In the genomic region with DNA sequence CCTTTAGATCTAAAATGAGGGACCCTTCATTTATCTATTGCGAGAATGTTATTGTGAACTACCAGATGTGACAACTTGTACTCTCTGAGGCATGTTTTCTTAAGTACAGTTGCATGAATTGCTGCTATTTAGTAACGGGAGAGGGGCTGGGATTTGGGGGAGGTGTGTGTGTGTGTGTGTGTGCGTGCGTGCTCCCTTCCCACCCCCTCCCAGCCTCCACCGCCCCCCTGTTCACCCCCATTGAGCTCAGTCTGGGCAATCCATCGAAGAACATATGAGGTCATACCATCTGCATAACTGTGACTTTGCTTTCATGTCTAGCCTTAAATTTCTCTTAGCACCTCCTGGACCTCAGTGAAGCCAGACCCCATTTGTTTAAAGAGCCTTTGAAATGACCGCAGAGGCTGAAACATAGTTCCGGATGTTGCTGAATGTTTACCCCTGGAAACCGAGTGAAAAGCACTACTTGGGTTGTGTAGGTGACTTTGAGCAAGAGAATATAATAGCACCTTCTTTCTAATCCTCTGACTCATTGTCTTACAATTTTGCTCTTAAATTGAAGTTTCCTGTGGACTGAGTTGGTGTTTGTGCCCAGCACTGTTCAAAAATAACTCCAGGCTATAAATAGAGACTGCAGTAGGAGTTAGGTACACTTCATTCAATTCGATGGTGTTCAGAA, we compare ENCODE assay signal across 10 cellular contexts.
DNase-seq lines count a peak whose midpoint lies in the region; ATAC-seq, FAIRE-seq and TF ChIP-seq lines count a peak whose summit lies in the region.
"Had no signal": no experiment of that assay in that cellular context is flagged by ENCODE, and none has a peak within 500 bp of the region (broad histone marks: within the 10 kb centered on the region; RNA-seq: fewer than 3 reads in every experiment).

No MANE protein-coding gene starts in this region.

- TF ChIP-seq EP300 in gastroesophageal sphincter (IDR thresholded peaks at IDR 0.05), result no peak

- FAIRE-seq in kidney (lab: Jason Lieb, UNC), result no peak

- H3K27me3 ChIP-seq in gastroesophageal sphincter, result no peaks in the 10 kb centered on the region
- H3K27me3 ChIP-seq in rectal smooth muscle tissue (ENCODE audit: control insufficient read depth, insufficient read depth, low read length), result no peaks in the 10 kb centered on the region

- TF ChIP-seq POLR2A in gastroesophageal sphincter (IDR thresholded peaks at IDR 0.05), result no peak

- H3K36me3 ChIP-seq in gastroesophageal sphincter (peaks cover 0 to 71% of the 10 kb centered on the region in 2 donors), rectal smooth muscle tissue (ENCODE audit: control insufficient read depth, insufficient read depth, low read length) (peaks cover 17% of the 10 kb centered on the region), kidney (ENCODE audit: control insufficient read depth in 1 of 2, insufficient read depth in 2 of 2, low read length in 2 of 2) (peaks cover 19 to 28% of the 10 kb centered on the region in 2 donors)

- H3K4me1 ChIP-seq in gastroesophageal sphincter, result peaks cover 5 to 58% (median 5%) of the 10 kb centered on the region in 3 donors
- H3K4me1 ChIP-seq in rectal smooth muscle tissue (ENCODE audit: control insufficient read depth, insufficient read depth, low read length), result peaks cover 11% of the 10 kb centered on the region
- no peaks in the 10 kb centered on the region for H3K4me1 ChIP-seq in kidney (ENCODE audit: control insufficient read depth in 1 of 2, insufficient read depth in 1 of 2, low read depth in 1 of 2, low read length in 2 of 2)

- H3K27ac ChIP-seq in gastroesophageal sphincter (peak overlapping the region; percentile 77 to 92 (median 90)), rectal smooth muscle tissue (ENCODE audit: low read depth, low read length) (peak overlapping the region; percentile 64), kidney (ENCODE audit: low read depth in 2 of 2, low read length in 2 of 2) (no peak overlapping the region)

- H3K4me3 ChIP-seq in gastroesophageal sphincter (no peak overlapping the region), rectal smooth muscle tissue (ENCODE audit: low read length) (peak overlapping the region; percentile 15), kidney (ENCODE audit: low read length in 2 of 2) (no peak overlapping the region)

- DNase-seq in EH (ENCODE audit: low read depth) (peak; percentile 77), T1000 (lab: John Stamatoyannopoulos, UW) (peak; percentile 7), NCI-H748 (lab: John Stamatoyannopoulos, UW; ENCODE audit: unreplicated experiment) (no peak), CD1c-positive myeloid dendritic cell (ENCODE audit: extremely low spot score) (no peak), kidney (no peak)
- no peak for DNase-seq in stimulated activated CD4-positive, alpha-beta T cell treated with anti-CD3 and anti-CD28 coated beads, Interleukin-4, amount 100 ng/mL, for 1 hour
- DNase-seq: activated CD4-positive, alpha-beta memory T cell treated with anti-CD3 and anti-CD28 coated beads, Interleukin-2, amount 10 ng/mL, durations not matched to agents 7 days and 5 days; NCI-H187 had no signal

- WGBS in gastroesophageal sphincter (ENCODE audit: low coverage in 1 of 2), 2 donors, result 40% methylated on average over 5 to 9 of the region's 10 CpGs

- TF ChIP-seq CTCF in gastroesophageal sphincter (IDR thresholded peaks at IDR 0.05), result no peak
- TF ChIP-seq CTCF in kidney (IDR thresholded peaks at IDR 0.05; ENCODE audit: borderline replicate concordance, extremely low read depth, insufficient read depth), result no peak

- ATAC-seq in gastroesophageal sphincter, result peak; percentile 79

- no peaks in the 10 kb centered on the region for H3K9me3 ChIP-seq in gastroesophageal sphincter
- no peaks in the 10 kb centered on the region for H3K9me3 ChIP-seq in kidney (ENCODE audit: control insufficient read depth in 1 of 2, low read length in 2 of 2)

- no peak overlapping the region for H3K9ac ChIP-seq in rectal smooth muscle tissue (ENCODE audit: low read length)
- no peak overlapping the region for H3K9ac ChIP-seq in kidney (ENCODE audit: low read length in 2 of 2)

- intact Hi-C loops in kidney (cut with DNase I), result no loop called here

Comparison
In these comparisons a context has a peak if more than half of its experiments do, and no peak if none do; other contexts are left out.
1. DNase-seq: peak in EH (single experiment) and T1000 (single experiment); none in NCI-H748 (single experiment), CD1c-positive myeloid dendritic cell (single experiment), kidney (single experiment) and stimulated activated CD4-positive, alpha-beta T cell treated with anti-CD3 and anti-CD28 coated beads, Interleukin-4, amount 100 ng/mL, for 1 hour (single experiment).
2. H3K27ac ChIP-seq: peak in gastroesophageal sphincter (4 of 4) and rectal smooth muscle tissue (single experiment); none in kidney (0 of 2).